In genomic region chr4:33104190-33104773, GRCh38 we compare ENCODE assay signal across 13 cellular contexts.
DNase-seq lines count a peak whose midpoint lies in the region; ATAC-seq and TF ChIP-seq lines count a peak whose summit lies in the region.
"Had no signal": no experiment of that assay in that cellular context is flagged by ENCODE, and none has a peak within 500 bp of the region (broad histone marks: within the 10 kb centered on the region; RNA-seq: fewer than 3 reads in every experiment).

No MANE protein-coding gene starts in this region.

- peak overlapping the region; percentile 84 for H3K27ac ChIP-seq in OCI-LY1 (ENCODE audit: low read depth, low read length, poor library complexity, severe bottlenecking)
- H3K27ac ChIP-seq in aorta (ENCODE audit: low read depth in 1 of 2, low read length in 2 of 2): no peak overlapping the region

- no peaks in the 10 kb centered on the region for H4K20me1 ChIP-seq in OCI-LY1 (ENCODE audit: insufficient read depth, low read length)

- ATAC-seq in GM19395 (IDR thresholded peaks at IDR 0.05; ENCODE audit: unreplicated experiment) (peak; percentile 91), HG02852 (IDR thresholded peaks at IDR 0.05; ENCODE audit: unreplicated experiment) (peak; percentile 86), Right ventricle myocardium superior (ENCODE audit: poor library complexity) (no peak), aorta (ENCODE audit: low FRiP score) (no peak)
- ATAC-seq: left lobe of liver had no signal

- H3K9me2 ChIP-seq in OCI-LY1 (ENCODE audit: low read depth, low read length): no peaks in the 10 kb centered on the region

- WGBS in aorta, 2 donors: 64 to 75% methylated on average over 6 of the region's 6 CpGs

- H2AFZ ChIP-seq in OCI-LY1 (ENCODE audit: low read length): no peak overlapping the region

- no peaks in the 10 kb centered on the region for H3K27me3 ChIP-seq in OCI-LY1 (ENCODE audit: insufficient read depth, low read length)
- no peaks in the 10 kb centered on the region for H3K27me3 ChIP-seq in aorta (ENCODE audit: control insufficient read depth in 1 of 2, insufficient read depth in 2 of 2, low read length in 1 of 2)

- peak overlapping the region; percentile 61 for H3K4me2 ChIP-seq in OCI-LY1 (ENCODE audit: low read length)

- peaks cover 35% of the 10 kb centered on the region for H3K4me1 ChIP-seq in OCI-LY1 (ENCODE audit: insufficient read depth, low read length, severe bottlenecking)
- no peaks in the 10 kb centered on the region for H3K4me1 ChIP-seq in aorta (ENCODE audit: control insufficient read depth in 1 of 2, insufficient read depth in 2 of 2, low read length in 2 of 2)

- H3K9me3 ChIP-seq in OCI-LY1 (ENCODE audit: low read length): no peaks in the 10 kb centered on the region
- H3K9me3 ChIP-seq in aorta (ENCODE audit: control insufficient read depth, low read length): no peaks in the 10 kb centered on the region

- H3K79me2 ChIP-seq in OCI-LY1 (ENCODE audit: insufficient read depth, low read length): no peaks in the 10 kb centered on the region

- DNase-seq in retinal pigment epithelial cell (ENCODE audit: low read depth): peak; percentile 84
- no peak for DNase-seq in retina
- no peak for DNase-seq in Right ventricle myocardium superior
- DNase-seq in aorta: no peak
- DNase-seq: activated CD4-positive, alpha-beta T cell treated with anti-CD3 and anti-CD28 coated beads, Interleukin-2, amount 50 U/mL, for 4 hours; activated naive CD4-positive, alpha-beta T cell treated with anti-CD3 and anti-CD28 coated beads for 36 hours; Karpas-422; occipital lobe; substantia nigra had no signal

- H3K4me3 ChIP-seq in OCI-LY1 (ENCODE audit: low read depth, low read length, poor library complexity, severe bottlenecking) (peak overlapping the region; percentile 36), retinal pigment epithelial cell (ENCODE audit: low read length) (no peak overlapping the region), aorta (ENCODE audit: low read length in 2 of 2) (no peak overlapping the region)

- no peak overlapping the region; the same call in 1 of the 2 replicates for H3K9ac ChIP-seq in OCI-LY1 (ENCODE audit: low read length)

- TF ChIP-seq CTCF in OCI-LY1 (IDR thresholded peaks at IDR 0.05; ENCODE audit: low read length) (no peak), retinal pigment epithelial cell (conservative IDR thresholded peaks at IDR 0.05; ENCODE audit: low read depth, low read length) (no peak)

- H3K36me3 ChIP-seq in OCI-LY1 (ENCODE audit: insufficient read depth, low read length) (no peaks in the 10 kb centered on the region), aorta (ENCODE audit: control insufficient read depth in 1 of 2, insufficient read depth in 2 of 2, low read length in 1 of 2) (no peaks in the 10 kb centered on the region)

- H3F3A ChIP-seq in OCI-LY1 (ENCODE audit: insufficient read depth, low read length): no peaks in the 10 kb centered on the region

- intact Hi-C loops in Right ventricle myocardium superior (cut with DNase I): no loop called here
- intact Hi-C loops in aorta (cut with DNase I): no loop called here

Comparison
In these comparisons a context has a peak if more than half of its experiments do, and no peak if none do; other contexts are left out.
1. ATAC-seq: peak in GM19395 (single experiment) and HG02852 (single experiment); none in Right ventricle myocardium superior (single experiment) and aorta (single experiment).